Comparison of ENCODE assay signal across 1 cellular context in genomic region chr18:54780970-54781369, GRCh38.
TF ChIP-seq lines count a peak whose summit lies in the region.

No MANE protein-coding gene starts in this region.

TF ChIP-seq in K562, 482 proteins besides CTCF, POLR2A, EP300 and RAD21:
- TF ChIP-seq NR2C2 (CRISPR knock-in tag; IDR thresholded peaks at IDR 0.05), result no peak
- TF ChIP-seq NR2C2 (tag; IDR thresholded peaks at IDR 0.05), result peak; percentile 61; the same call in 1 of the 2 replicates
- TF ChIP-seq SRSF3 (IDR thresholded peaks at IDR 0.05; ENCODE audit: insufficient read depth, low read length), result no peak
- TF ChIP-seq PKNOX1 (IDR thresholded peaks at IDR 0.05), result peak; percentile 8; the same call in 1 of the 2 replicates
- TF ChIP-seq ZNF639 (CRISPR knock-in tag; conservative IDR thresholded peaks at IDR 0.05 in 1 of 2, IDR thresholded peaks at IDR 0.05 in 1 of 2), result peak in 1 of 2 experiments; percentile 41; a peak in 1 of 4 replicates
- TF ChIP-seq NCOA6 (IDR thresholded peaks at IDR 0.05), result no peak
- TF ChIP-seq TAF7 (tag; IDR thresholded peaks at IDR 0.05), result no peak
- TF ChIP-seq ARID3A (IDR thresholded peaks at IDR 0.05; ENCODE audit: borderline replicate concordance, low read depth, low read length), result no peak
- no peak for TF ChIP-seq FOSL1 (tag; conservative IDR thresholded peaks at IDR 0.05)
- TF ChIP-seq CREB3 (tag; conservative IDR thresholded peaks at IDR 0.05; ENCODE audit: low read depth), result peak; percentile 28; the same call in 1 of the 2 replicates
- TF ChIP-seq GABPA (tag; conservative IDR thresholded peaks at IDR 0.05; ENCODE audit: low read depth), result peak; percentile 79
- TF ChIP-seq ELF1 (tag; IDR thresholded peaks at IDR 0.05), result peak; percentile 35; the same call in 1 of the 2 replicates
- no peak for TF ChIP-seq MAFF (IDR thresholded peaks at IDR 0.05; ENCODE audit: low read length)
- TF ChIP-seq NR2C1 (IDR thresholded peaks at IDR 0.05), result no peak
- TF ChIP-seq NR2C1 (tag; IDR thresholded peaks at IDR 0.05), result peak; percentile 36; the same call in 1 of the 2 replicates
